ENCODE assay signal across 9 cellular contexts in the genomic region with DNA sequence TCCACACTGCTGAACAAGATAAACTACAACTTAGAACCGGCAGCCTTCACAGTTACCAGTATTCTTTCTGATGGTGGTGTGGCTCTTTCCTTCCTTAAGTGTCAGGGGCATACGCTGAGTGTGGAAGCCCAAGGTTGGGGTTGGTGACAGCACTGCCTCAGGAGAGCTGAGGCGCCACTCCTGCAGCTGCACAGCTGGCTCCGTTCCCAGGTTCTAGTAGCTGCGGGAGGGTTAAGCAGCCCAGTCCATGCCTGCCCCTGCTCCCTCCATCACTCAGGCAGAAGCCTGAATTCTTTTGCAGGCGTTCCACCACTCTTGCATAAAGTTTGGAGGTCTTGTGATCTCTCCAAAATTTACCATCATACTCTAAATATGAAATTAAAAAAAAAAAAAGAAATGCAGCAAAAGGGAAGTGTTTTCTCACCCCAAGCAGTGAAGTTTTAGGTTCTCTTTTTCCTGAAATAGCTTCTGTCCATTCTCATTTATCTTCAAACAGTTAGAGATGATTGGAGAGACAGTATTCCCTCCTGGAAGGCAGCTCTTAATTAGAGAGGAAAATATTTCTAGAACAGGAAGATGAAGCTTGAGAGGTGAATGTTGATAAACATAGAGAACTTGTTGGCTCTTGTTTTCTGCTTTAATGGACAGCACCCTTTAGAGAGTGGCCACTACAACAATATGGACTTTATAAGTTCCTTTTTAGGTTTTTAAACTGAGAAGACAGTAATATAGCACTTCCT.
DNase-seq lines count a peak whose midpoint lies in the region; ATAC-seq, FAIRE-seq and TF ChIP-seq lines count a peak whose summit lies in the region.
"Had no signal": no experiment of that assay in that cellular context is flagged by ENCODE, and none has a peak within 500 bp of the region (broad histone marks: within the 10 kb centered on the region; RNA-seq: fewer than 3 reads in every experiment).

No MANE protein-coding gene starts in this region.

- peak; percentile 70 for ATAC-seq in PC-3

- H3K27ac ChIP-seq in PC-3 (ENCODE audit: low read length) (no peak overlapping the region), dorsolateral prefrontal cortex (peak overlapping the region in 58 of 59 donors; percentile 5 to 90 (median 79)), transverse colon (peak overlapping the region; percentile 76 to 84 (median 80))

- no peak overlapping the region for H2AFZ ChIP-seq in PC-3 (ENCODE audit: low read length)
- H2AFZ ChIP-seq: PC-9 had no signal

- H3K4me3 ChIP-seq in PC-3 (ENCODE audit: low read length) (no peak overlapping the region), dorsolateral prefrontal cortex (peak overlapping the region; percentile 4 to 66 (median 47)), transverse colon (peak overlapping the region; percentile 1 to 46 (median 19))
- H3K4me3 ChIP-seq: PC-9 had no signal

- no peaks in the 10 kb centered on the region for H3K9me2 ChIP-seq in PC-3 (replicated peaks; ENCODE audit: low read length)

- H3F3A ChIP-seq in PC-3 (ENCODE audit: low read length, unreplicated experiment): no peaks in the 10 kb centered on the region

- BruUV-seq in PC-3 (replicated peaks; lab: Mats Ljungman, UMichigan): no TSS peak

- peak; percentile 38 for TF ChIP-seq POLR2A in transverse colon (IDR thresholded peaks at IDR 0.05)

- peak; percentile 80 for DNase-seq in EL
- DNase-seq in KBM-7: peak; percentile 81
- peak; percentile 48 for DNase-seq in PC-3
- peak; percentile 71 to 86 (median 82) for DNase-seq in dorsolateral prefrontal cortex
- peak; percentile 95 for DNase-seq in medulla oblongata (ENCODE audit: extremely low spot score)
- DNase-seq in transverse colon: peak; percentile 84
- no peak for DNase-seq in GM19239 (ENCODE audit: insufficient read length, low spot score)
- no peak for DNase-seq in activated CD8-positive, alpha-beta memory T cell treated with anti-CD3 and anti-CD28 coated beads for 24 hours

- H3K9me3 ChIP-seq in PC-3 (ENCODE audit: low read length) (no peaks in the 10 kb centered on the region), transverse colon (no peaks in the 10 kb centered on the region)

- peak overlapping the region; percentile 84; the same call in 1 of the 2 replicates for H3K4me2 ChIP-seq in PC-3 (ENCODE audit: low read length)

- POLR2A ChIA-PET in PC-3 (lab: Charles Lee; ENCODE audit: unreplicated experiment): interaction anchor here (0.6 to 0.7 kb wide), 2 partner anchors 126 to 127 kb away, joined by 3 to 7 read pairs; no protein-coding TSS in a partner anchor

- H3K79me2 ChIP-seq in PC-3 (ENCODE audit: low read length): no peaks in the 10 kb centered on the region

- H3K4me1 ChIP-seq in PC-3 (ENCODE audit: insufficient read depth, low read length): peaks cover 15% of the 10 kb centered on the region
- H3K4me1 ChIP-seq in transverse colon: peaks cover 16 to 64% (median 44%) of the 10 kb centered on the region in 4 donors

- CTCF ChIA-PET in PC-3 (lab: Charles Lee): interaction anchor here (0.6 kb wide), 1 partner anchor 122 kb away, joined by 5 read pairs; no protein-coding TSS in a partner anchor

- TF ChIP-seq CTCF in PC-3 (conservative IDR thresholded peaks at IDR 0.05; ENCODE audit: low read depth, low read length) (no peak), dorsolateral prefrontal cortex (IDR thresholded peaks at IDR 0.05 in 54 of 56, conservative IDR thresholded peaks at IDR 0.05 in 2 of 56; ENCODE audit: low read depth in 1 of 56, partially characterized antibody in 56 of 56) (peak in 11 of 56 donors; percentile 5 to 39 (median 17)), transverse colon (IDR thresholded peaks at IDR 0.05) (no peak)

- no peak for TF ChIP-seq EP300 in transverse colon (IDR thresholded peaks at IDR 0.05; ENCODE audit: low read depth)

- WGBS in transverse colon (ENCODE audit: low coverage in 1 of 2), 2 donors: 0 to 2% methylated on average over 1 to 6 of the region's 6 CpGs

- in situ Hi-C loops in KBM-7 (cut with MboI; ENCODE audit: low pct_unique_long_range_greater_than_20kb, low sequenced_read_pairs): no loop called here
- in situ Hi-C loops in transverse colon (cut with MboI; ENCODE audit: low pct_ligation_motif_present in 1 of 4, low pct_unique_long_range_greater_than_20kb in 1 of 4, low sequenced_read_pairs in 3 of 4): no loop called here

- no peak overlapping the region for H3K9ac ChIP-seq in PC-3 (ENCODE audit: low read length)

- H3K27me3 ChIP-seq in PC-3 (ENCODE audit: low read length) (no peaks in the 10 kb centered on the region), dorsolateral prefrontal cortex (no peaks in the 10 kb centered on the region), transverse colon (no peaks in the 10 kb centered on the region)

- no peaks in the 10 kb centered on the region for H3K36me3 ChIP-seq in PC-3 (ENCODE audit: low read depth, low read length)
- H3K36me3 ChIP-seq in transverse colon: no peaks in the 10 kb centered on the region

- no peak for FAIRE-seq in GM19239 (lab: Jason Lieb, UNC)

- no peaks in the 10 kb centered on the region for H4K20me1 ChIP-seq in PC-3 (ENCODE audit: low read length)

- intact Hi-C loops in PC-3 (cut with micrococcal nuclease) (loop anchor here (10.0 kb wide), 1 partner anchor 119 kb away; no protein-coding TSS in a partner anchor), dorsolateral prefrontal cortex (cut with DNase I) (no loop called here), transverse colon (cut with DNase I; ENCODE audit: low total_unique reads) (no loop called here)

Comparison
In these comparisons a context has a peak if more than half of its experiments do, and no peak if none do; other contexts are left out.
1. DNase-seq: peak in EL (single experiment), KBM-7 (single experiment), PC-3 (single experiment), dorsolateral prefrontal cortex (10 of 10), medulla oblongata (single experiment) and transverse colon (single experiment); none in GM19239 (single experiment) and activated CD8-positive, alpha-beta memory T cell treated with anti-CD3 and anti-CD28 coated beads for 24 hours (single experiment).